12 cellular contexts compared by ENCODE assay signal in genomic region chr6:170497845-170498281, GRCh38. TPM values are rescaled to one million over a fixed set of nuclear protein-coding genes. Genes with fewer than 3 reads are reported as not detected.
DNase-seq lines count a peak whose midpoint lies in the region; ATAC-seq and TF ChIP-seq lines count a peak whose summit lies in the region.
"Had no signal": no experiment of that assay in that cellular context is flagged by ENCODE, and none has a peak within 500 bp of the region (broad histone marks: within the 10 kb centered on the region; RNA-seq: fewer than 3 reads in every experiment).

No MANE protein-coding gene starts in this region.

- intact Hi-C loops in PC-9 (cut with micrococcal nuclease; ENCODE audit: unreplicated experiment) = no loop called here
- intact Hi-C loops in right lobe of liver (cut with DNase I) = no loop called here
- intact Hi-C loops in naive thymus-derived CD4-positive, alpha-beta T cell (cut with micrococcal nuclease) = no loop called here

- BruUV-seq in PC-9 (replicated peaks; lab: Mats Ljungman, UMichigan) = no TSS peak

- TF ChIP-seq CTCF in PC-9 (conservative IDR thresholded peaks at IDR 0.05) (no peak), right lobe of liver (IDR thresholded peaks at IDR 0.05) (no peak)

- H3F3A ChIP-seq in PC-9 (ENCODE audit: insufficient read depth, low read depth) = no peaks in the 10 kb centered on the region

- H4K20me1 ChIP-seq in PC-9 (ENCODE audit: insufficient read depth) = no peaks in the 10 kb centered on the region

- H3K36me3 Mint-ChIP-seq in naive thymus-derived CD4-positive, alpha-beta T cell = peaks cover 0 to 21% (median 7%) of the 10 kb centered on the region in 5 donors

- no peak overlapping the region for H3K27ac Mint-ChIP-seq in naive thymus-derived CD4-positive, alpha-beta T cell
- H3K27ac Mint-ChIP-seq: activated CD4-positive, alpha-beta T cell treated with anti-CD3 and anti-CD28 coated beads, Interleukin-2, amount 10 ng/mL, durations not matched to agents 24 days and 14 days; B cell; naive B cell had no signal

- no peaks in the 10 kb centered on the region for H3K36me3 ChIP-seq in PC-9 (ENCODE audit: low read depth)
- no peaks in the 10 kb centered on the region for H3K36me3 ChIP-seq in right lobe of liver
- no peaks in the 10 kb centered on the region for H3K36me3 ChIP-seq in naive thymus-derived CD4-positive, alpha-beta T cell (ENCODE audit: control insufficient read depth in 2 of 3, insufficient read depth in 3 of 3, low read length in 3 of 3)
- H3K36me3 ChIP-seq: gastrocnemius medialis had no signal

- H3K4me1 Mint-ChIP-seq in naive thymus-derived CD4-positive, alpha-beta T cell = peaks cover 0 to 6% (median 0%) of the 10 kb centered on the region in 7 donors
- H3K4me1 Mint-ChIP-seq: activated CD4-positive, alpha-beta T cell treated with anti-CD3 and anti-CD28 coated beads, Interleukin-2, amount 10 ng/mL, durations not matched to agents 24 days and 14 days; B cell had no signal

- no peaks in the 10 kb centered on the region for H3K79me2 ChIP-seq in PC-9 (ENCODE audit: low read depth)

- peaks cover 63% of the 10 kb centered on the region for H3K27me3 ChIP-seq in PC-9 (ENCODE audit: insufficient read depth, low read depth)
- no peaks in the 10 kb centered on the region for H3K27me3 ChIP-seq in right lobe of liver
- H3K27me3 ChIP-seq in naive thymus-derived CD4-positive, alpha-beta T cell (ENCODE audit: control insufficient read depth in 2 of 2, insufficient read depth in 2 of 2, low read length in 2 of 2) = no peaks in the 10 kb centered on the region
- H3K27me3 ChIP-seq: gastrocnemius medialis had no signal

- no peak for TF ChIP-seq POLR2A in right lobe of liver (IDR thresholded peaks at IDR 0.05)

- WGBS in right lobe of liver (ENCODE audit: insufficient coverage, low coverage, low lambda C conversion rate, missing lambda C conversion rate) = 31% methylated on average over 4 of the region's 4 CpGs

- no peaks in the 10 kb centered on the region for H3K9me2 ChIP-seq in PC-9 (ENCODE audit: insufficient read depth)

- H3K27ac ChIP-seq in PC-9 (no peak overlapping the region), right lobe of liver (no peak overlapping the region)
- H3K27ac ChIP-seq in naive thymus-derived CD4-positive, alpha-beta T cell (ENCODE audit: low read depth, low read length) = no peak overlapping the region
- H3K27ac ChIP-seq: gastrocnemius medialis had no signal

- H2AFZ ChIP-seq in PC-9 = no peak overlapping the region

- no peaks in the 10 kb centered on the region for H3K9me3 ChIP-seq in PC-9 (ENCODE audit: insufficient read depth, low read depth)
- no peaks in the 10 kb centered on the region for H3K9me3 ChIP-seq in right lobe of liver
- H3K9me3 ChIP-seq in naive thymus-derived CD4-positive, alpha-beta T cell (ENCODE audit: control insufficient read depth in 2 of 3, low read length in 3 of 3) = no peaks in the 10 kb centered on the region
- H3K9me3 ChIP-seq: gastrocnemius medialis had no signal

- peak; percentile 7 for DNase-seq in ELR (ENCODE audit: low read depth)
- DNase-seq in NCI-H146 treated with DMSO at 0.1 percent for 48 hours (lab: John Stamatoyannopoulos, UW; ENCODE audit: unreplicated experiment) = peak; percentile 97
- peak; percentile 38 for DNase-seq in SK-MEL-5 (ENCODE audit: low read depth, low spot score)
- DNase-seq in left kidney (ENCODE audit: low read depth, low spot score) = peak; percentile 30
- DNase-seq in PC-9 = no peak
- no peak for DNase-seq in right lobe of liver
- DNase-seq in naive thymus-derived CD4-positive, alpha-beta T cell = no peak
- DNase-seq: activated CD4-positive, alpha-beta T cell treated with anti-CD3 and anti-CD28 coated beads, Interleukin-2, amount 10 ng/mL, durations not matched to agents 24 days and 14 days; gastrocnemius medialis; naive B cell had no signal

- no peak overlapping the region for H3K4me2 ChIP-seq in PC-9

- H3K9me3 Mint-ChIP-seq in naive thymus-derived CD4-positive, alpha-beta T cell = peaks cover 0 to 32% (median 17%) of the 10 kb centered on the region in 11 donors

- in situ Hi-C loops in SK-MEL-5 (cut with HindIII; ENCODE audit: low pct_unique_long_range_greater_than_20kb, low sequenced_read_pairs) = no loop called here

- peaks cover 31 to 58% (median 55%) of the 10 kb centered on the region in 5 donors for H3K27me3 Mint-ChIP-seq in naive thymus-derived CD4-positive, alpha-beta T cell

- H3K4me1 ChIP-seq in PC-9 (replicated peaks; ENCODE audit: insufficient read depth) (no peaks in the 10 kb centered on the region), right lobe of liver (no peaks in the 10 kb centered on the region)
- no peaks in the 10 kb centered on the region for H3K4me1 ChIP-seq in naive thymus-derived CD4-positive, alpha-beta T cell (ENCODE audit: control insufficient read depth in 2 of 2, insufficient read depth in 2 of 2, low read length in 2 of 2)

- no peak overlapping the region for H3K4me3 Mint-ChIP-seq in naive thymus-derived CD4-positive, alpha-beta T cell
- H3K4me3 Mint-ChIP-seq: activated CD4-positive, alpha-beta T cell treated with anti-CD3 and anti-CD28 coated beads, Interleukin-2, amount 10 ng/mL, durations not matched to agents 24 days and 14 days; B cell; naive B cell had no signal

- CTCF ChIA-PET in PC-9 (lab: Charles Lee) = no interaction called here
- CTCF ChIA-PET in naive thymus-derived CD4-positive, alpha-beta T cell (lab: Charles Lee) = interaction anchor here (1.2 kb wide), 1 partner anchor 16 kb away, joined by 4 read pairs; no protein-coding TSS in a partner anchor

- POLR2A ChIA-PET in PC-9 (lab: Charles Lee; ENCODE audit: unreplicated experiment) = no interaction called here
- POLR2A ChIA-PET in naive thymus-derived CD4-positive, alpha-beta T cell (lab: Charles Lee) = no interaction called here

- H3K4me3 ChIP-seq in PC-9 (no peak overlapping the region), right lobe of liver (no peak overlapping the region)
- no peak overlapping the region for H3K4me3 ChIP-seq in naive thymus-derived CD4-positive, alpha-beta T cell (ENCODE audit: low read length)
- H3K4me3 ChIP-seq: gastrocnemius medialis had no signal

- ATAC-seq in right lobe of liver (no peak), GM21529 (IDR thresholded peaks at IDR 0.05; ENCODE audit: unreplicated experiment) (no peak)
- no peak for ATAC-seq in naive thymus-derived CD4-positive, alpha-beta T cell
- ATAC-seq: gastrocnemius medialis had no signal

RNA-seq across cellular contexts. Expression of gene PSMB1, which starts 55.2 kb away (rescaled TPM):
- 341 and 368 TPM in 2 replicates for total RNA-seq in SK-MEL-5 (2014; rRNA removed; shearing (Covaris generic))
- 254 and 274 TPM in 2 replicates for polyA plus RNA-seq in SK-MEL-5 (2015; cell fraction: cytosol; rRNA removed)
- polyA plus RNA-seq in SK-MEL-5 (2015; cell fraction: nucleus; rRNA removed) = 210 and 229 TPM in 2 replicates
- 140 and 169 TPM in 2 replicates for total RNA-seq in PC-9 (2021)
- total RNA-seq in right lobe of liver = 100 to 1,000 TPM in 5 of 6 experiments, 10 to 100 TPM in 1; 90.3 to 164 (median 111) TPM
- 100 to 1,000 TPM in 1 of 5 experiments, 10 to 100 TPM in 4; 71.1 to 183 (median 83.0) TPM for total RNA-seq in naive thymus-derived CD4-positive, alpha-beta T cell
- polyA plus RNA-seq in naive thymus-derived CD4-positive, alpha-beta T cell = 100 to 1,000 TPM; 436 to 529 TPM

RNA-seq across cellular contexts. Expression of gene TBP, which starts 56.3 kb away (rescaled TPM):
- total RNA-seq in SK-MEL-5 (2014; rRNA removed; shearing (Covaris generic)) = 17.4 and 17.9 TPM in 2 replicates
- polyA plus RNA-seq in SK-MEL-5 (2015; cell fraction: cytosol; rRNA removed) = 22.7 and 26.8 TPM in 2 replicates
- 33.8 and 34.6 TPM in 2 replicates for polyA plus RNA-seq in SK-MEL-5 (2015; cell fraction: nucleus; rRNA removed)
- total RNA-seq in PC-9 (2021) (10.6 and 11.2 TPM in 2 replicates), right lobe of liver (1 to 10 TPM; 5.3 to 9.1 (median 5.9) TPM)
- total RNA-seq in naive thymus-derived CD4-positive, alpha-beta T cell = 10 to 100 TPM; 13.8 to 28.3 (median 23.9) TPM
- 10 to 100 TPM; 23.1 to 28.8 TPM for polyA plus RNA-seq in naive thymus-derived CD4-positive, alpha-beta T cell

Comparison
In these comparisons a context has a peak if more than half of its experiments do, and no peak if none do; other contexts are left out.
1. DNase-seq: peak in ELR (single experiment), NCI-H146 treated with DMSO at 0.1 percent for 48 hours (single experiment), SK-MEL-5 (single experiment) and left kidney (single experiment); none in PC-9 (0 of 2), right lobe of liver (0 of 3) and naive thymus-derived CD4-positive, alpha-beta T cell (0 of 9).